Comparison of ENCODE assay signal across 10 cellular contexts in the genomic region with DNA sequence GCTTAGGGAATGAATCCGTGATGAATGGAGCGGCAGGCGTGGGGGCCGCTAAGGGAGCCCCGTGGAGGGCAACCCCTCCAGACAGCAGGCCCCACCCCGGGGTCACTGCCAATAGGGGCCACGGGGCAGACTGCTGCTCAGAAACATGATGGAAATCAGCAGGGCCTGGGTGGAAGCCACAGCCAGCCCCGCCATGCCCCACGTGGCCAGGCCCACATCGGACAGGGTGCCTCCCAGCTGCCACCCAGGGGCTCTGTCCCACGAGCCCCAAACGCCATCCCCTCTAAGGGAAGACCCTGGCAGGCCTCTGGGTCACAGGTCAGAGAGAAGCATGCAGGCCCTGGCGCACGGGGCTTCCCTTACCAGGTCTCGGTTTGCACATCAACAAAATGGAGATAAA. TPM values are rescaled to one million over a fixed set of nuclear protein-coding genes. Genes with fewer than 3 reads are reported as not detected.
DNase-seq lines count a peak whose midpoint lies in the region; ATAC-seq and TF ChIP-seq lines count a peak whose summit lies in the region.
"Had no signal": no experiment of that assay in that cellular context is flagged by ENCODE, and none has a peak within 500 bp of the region (broad histone marks: within the 10 kb centered on the region; RNA-seq: fewer than 3 reads in every experiment).

No MANE protein-coding gene starts in this region.

- no peak overlapping the region for H3K27ac Mint-ChIP-seq in CD4-positive, alpha-beta T cell
- H3K27ac Mint-ChIP-seq: WTC11 had no signal

- H3K79me2 ChIP-seq in HCT116 (ENCODE audit: insufficient read depth, low read length) = peaks cover 73% of the 10 kb centered on the region

- ATAC-seq in CD4-positive, alpha-beta T cell (ENCODE audit: poor library complexity) = no peak
- ATAC-seq in HCT116 = no peak
- no peak for ATAC-seq in GM21786 (IDR thresholded peaks at IDR 0.05; ENCODE audit: unreplicated experiment)
- ATAC-seq: WTC11 had no signal

- H3K4me2 ChIP-seq in HCT116 (ENCODE audit: low read length) = no peak overlapping the region

- H3K27ac ChIP-seq in CD4-positive, alpha-beta T cell (ENCODE audit: low read depth, low read length) = no peak overlapping the region
- H3K27ac ChIP-seq in HCT116 (ENCODE audit: low read depth, low read length) (peak overlapping the region; percentile 44; the same call in 1 of the 2 replicates), neutrophil (peak overlapping the region; percentile 91)
- H3K27ac ChIP-seq: suprapubic skin had no signal

- RAD21 ChIA-PET in HCT116 (lab: Charles Lee; ENCODE audit: low non-redundant PET in 1 of 2, low total read pairs in 2 of 2, uncharacterized antibody in 2 of 2, unreplicated experiment in 2 of 2) = no interaction called here

- intact Hi-C loops in CD4-positive, alpha-beta T cell (cut with DNase I, micrococcal nuclease) = loop anchor here (10.0 kb wide), 2 partner anchors 300 to 310 kb away; no protein-coding TSS in a partner anchor
- intact Hi-C loops in HCT116 (cut with micrococcal nuclease) = no loop called here

- H3K4me1 ChIP-seq in HCT116 (ENCODE audit: control insufficient read depth in 1 of 2, insufficient read depth in 2 of 2, low read length in 2 of 2) (peaks cover 21 to 45% of the 10 kb centered on the region in 2 experiments), adipocyte (ENCODE audit: control insufficient read depth, insufficient read depth, low read length) (peaks cover 5% of the 10 kb centered on the region), neutrophil (ENCODE audit: control insufficient read depth in 1 of 2, insufficient read depth in 1 of 2, low read depth in 1 of 2, low read length in 1 of 2) (peaks cover 48 to 53% of the 10 kb centered on the region in 2 experiments)

- H3K9ac ChIP-seq in HCT116 (ENCODE audit: low read length) (no peak overlapping the region), adipocyte (ENCODE audit: low read length) (peak overlapping the region; percentile 59)

- POLR2A ChIA-PET in CD4-positive, alpha-beta T cell (lab: Charles Lee) = no interaction called here
- POLR2A ChIA-PET in HCT116 (lab: Charles Lee) = no interaction called here

- no peaks in the 10 kb centered on the region for H3K27me3 Mint-ChIP-seq in CD4-positive, alpha-beta T cell

- H3K4me3 Mint-ChIP-seq in CD4-positive, alpha-beta T cell = peak overlapping the region; percentile 91
- H3K4me3 Mint-ChIP-seq: WTC11 had no signal

- no TSS peak for BruUV-seq in HCT116 (replicated peaks; lab: Mats Ljungman, UMichigan)

- no peaks in the 10 kb centered on the region for H3K9me3 Mint-ChIP-seq in CD4-positive, alpha-beta T cell
- H3K9me3 Mint-ChIP-seq: WTC11 had no signal

- no peaks in the 10 kb centered on the region for H3K9me2 ChIP-seq in HCT116 (ENCODE audit: insufficient read depth)

- H3K4me1 Mint-ChIP-seq in CD4-positive, alpha-beta T cell (ENCODE audit: low read depth) = peaks cover 25% of the 10 kb centered on the region

- no peak for DNase-seq in CD4-positive, alpha-beta T cell
- DNase-seq in HCT116 (ENCODE audit: low read depth, low spot score) (no peak), adipocyte (ENCODE audit: low read depth) (no peak), activated gamma-delta T cell treated with Interleukin-2 at 50 U/mL for 16 hours (no peak), HT-29 (ENCODE audit: low spot score) (no peak), NCI-H748 (lab: John Stamatoyannopoulos, UW; ENCODE audit: unreplicated experiment) (no peak)

- H4K20me1 ChIP-seq in HCT116 (ENCODE audit: insufficient read depth) = no peaks in the 10 kb centered on the region

- no peak overlapping the region for H2AFZ ChIP-seq in HCT116 (ENCODE audit: low read depth, low read length, poor library complexity, severe bottlenecking)

- H3K9me3 ChIP-seq in CD4-positive, alpha-beta T cell (ENCODE audit: control insufficient read depth, low read length) = no peaks in the 10 kb centered on the region
- H3K9me3 ChIP-seq in HCT116 (ENCODE audit: control insufficient read depth in 1 of 2, insufficient read depth in 1 of 2, low read depth in 1 of 2, low read length in 2 of 2) (no peaks in the 10 kb centered on the region), adipocyte (ENCODE audit: control insufficient read depth, low read length) (no peaks in the 10 kb centered on the region), neutrophil (no peaks in the 10 kb centered on the region)
- H3K9me3 ChIP-seq: suprapubic skin had no signal

- H3K27me3 ChIP-seq in CD4-positive, alpha-beta T cell (ENCODE audit: control insufficient read depth, insufficient read depth, low read length) = no peaks in the 10 kb centered on the region
- H3K27me3 ChIP-seq in HCT116 (ENCODE audit: insufficient read depth, low read length) = no peaks in the 10 kb centered on the region
- H3K27me3 ChIP-seq in adipocyte (replicated peaks; ENCODE audit: control insufficient read depth, insufficient read depth, low read length) = no peaks in the 10 kb centered on the region
- no peaks in the 10 kb centered on the region for H3K27me3 ChIP-seq in neutrophil
- H3K27me3 ChIP-seq: suprapubic skin had no signal

- CTCF ChIA-PET in CD4-positive, alpha-beta T cell (lab: Charles Lee) = interaction anchor here (1.8 kb wide), 1 partner anchor 30 kb away, joined by 8 read pairs; no protein-coding TSS in a partner anchor
- CTCF ChIA-PET in HCT116 (lab: Charles Lee) = no interaction called here

- TF ChIP-seq POLR2A in HCT116 (IDR thresholded peaks at IDR 0.05; ENCODE audit: borderline replicate concordance, extremely low read depth, insufficient read depth, insufficient read length) = no peak

- peaks cover 19 to 22% of the 10 kb centered on the region in 2 experiments; a peak in 3 of 4 replicates for H3K36me3 ChIP-seq in HCT116 (ENCODE audit: control insufficient read depth in 1 of 2, insufficient read depth in 2 of 2, low read length in 2 of 2)
- H3K36me3 ChIP-seq in adipocyte (ENCODE audit: control insufficient read depth, insufficient read depth, low read length, severe bottlenecking) = peaks cover 29% of the 10 kb centered on the region
- H3K36me3 ChIP-seq in neutrophil = peaks cover 45% of the 10 kb centered on the region

- peaks cover 44% of the 10 kb centered on the region for H3K36me3 Mint-ChIP-seq in CD4-positive, alpha-beta T cell (ENCODE audit: low read depth)
- H3K36me3 Mint-ChIP-seq: WTC11 had no signal

- H3K4me3 ChIP-seq in HCT116 (replicated peaks in 1 of 2; ENCODE audit: low read depth in 1 of 2, low read length in 2 of 2) (no peak overlapping the region), adipocyte (ENCODE audit: low read length) (peak overlapping the region; percentile 38), neutrophil (ENCODE audit: low read depth in 1 of 2, low read length in 1 of 2) (peak overlapping the region; percentile 35 to 81)
- H3K4me3 ChIP-seq: suprapubic skin had no signal

- no peak for TF ChIP-seq CTCF in CD4-positive, alpha-beta T cell (IDR thresholded peaks at IDR 0.05)
- TF ChIP-seq CTCF in HCT116 (IDR thresholded peaks at IDR 0.05 in 2 of 3, conservative IDR thresholded peaks at IDR 0.05 in 1 of 3; ENCODE audit: borderline replicate concordance in 1 of 3, insufficient read depth in 1 of 3, low read depth in 2 of 3, low read length in 2 of 3) (no peak), neutrophil (IDR thresholded peaks at IDR 0.05) (no peak)

- TF ChIP-seq RAD21 in HCT116 (IDR thresholded peaks at IDR 0.05; ENCODE audit: low read depth) = no peak

TF ChIP-seq in HCT116, 20 proteins besides CTCF, POLR2A, EP300 and RAD21:
- TF ChIP-seq FOSL1 (IDR thresholded peaks at IDR 0.05; ENCODE audit: low read depth) (no peak), SRF (IDR thresholded peaks at IDR 0.05; ENCODE audit: low read depth) (no peak), ELF1 (IDR thresholded peaks at IDR 0.05; ENCODE audit: borderline replicate concordance, low read depth) (no peak), EGR1 (IDR thresholded peaks at IDR 0.05; ENCODE audit: low read depth) (no peak), ZFX (IDR thresholded peaks at IDR 0.05) (no peak)

RNA-seq across cellular contexts. Expression of gene TNRC18, which starts 28.4 kb away (rescaled TPM):
- 10 to 100 TPM; 69.9 TPM for total RNA-seq in CD4-positive, alpha-beta T cell
- total RNA-seq in HCT116 (2021; ENCODE audit: unreplicated experiment) = 101 TPM
- polyA plus RNA-seq in HCT116 (2012) = 65.0 and 67.6 TPM in 2 replicates
- total RNA-seq in HT-29 (2014; rRNA removed; shearing (Covaris generic)) = 93.2 and 121 TPM in 2 replicates

Comparison
In these comparisons a context has a peak if more than half of its experiments do, and no peak if none do; other contexts are left out.
1. H3K4me3 ChIP-seq: peak in adipocyte (single experiment) and neutrophil (2 of 2); none in HCT116 (0 of 2).